10 cellular contexts compared by ENCODE assay signal in genomic region chr7:22561895-22562593, GRCh38.
DNase-seq lines count a peak whose midpoint lies in the region; ATAC-seq and TF ChIP-seq lines count a peak whose summit lies in the region.
"Had no signal": no experiment of that assay in that cellular context is flagged by ENCODE, and none has a peak within 500 bp of the region (broad histone marks: within the 10 kb centered on the region; RNA-seq: fewer than 3 reads in every experiment).

No MANE protein-coding gene starts in this region.

- H3K9me3 ChIP-seq in SK-N-SH (no peaks in the 10 kb centered on the region), uterus (no peaks in the 10 kb centered on the region)
- H3K9me3 ChIP-seq: neutrophil, tibial nerve had no signal

- POLR2A ChIA-PET in SK-N-SH (lab: Yijun Ruan, JAX), result no interaction called here

- H3K9ac ChIP-seq in SK-N-SH, result peak overlapping the region; percentile 39; the same call in 1 of the 2 replicates

- peak overlapping the region in 1 of 2 donors; percentile 78 for H3K27ac Mint-ChIP-seq in natural killer cell treated with Interleukin-12 subunit alpha and Interleukin-12 subunit beta and Interleukin-15 and Interleukin-18, amount 100 ng/mL, for 72 hours
- no peak overlapping the region for H3K27ac Mint-ChIP-seq in natural killer cell

- ATAC-seq in natural killer cell treated with Interleukin-12 subunit alpha and Interleukin-12 subunit beta and Interleukin-15 and Interleukin-18, amount 100 ng/mL, for 72 hours, result no peak
- ATAC-seq in natural killer cell, result no peak

- H3K4me1 ChIP-seq in SK-N-SH (ENCODE audit: control insufficient read depth in 1 of 2, insufficient read depth in 2 of 2, low read depth in 1 of 2, low read length in 1 of 2) (peaks cover 4 to 28% of the 10 kb centered on the region in 2 experiments; a peak in 2 of 4 replicates), uterus (peaks cover 0 to 5% of the 10 kb centered on the region in 2 donors)

- TF ChIP-seq CTCF in natural killer cell (IDR thresholded peaks at IDR 0.05) (no peak), SK-N-SH (IDR thresholded peaks at IDR 0.05) (no peak), uterus (IDR thresholded peaks at IDR 0.05) (no peak)

- H2AFZ ChIP-seq in SK-N-SH (ENCODE audit: low read depth), result no peak overlapping the region

- no peak for DNase-seq in natural killer cell treated with Interleukin-12 subunit alpha and Interleukin-12 subunit beta and Interleukin-15 and Interleukin-18, amount 100 ng/mL, for 72 hours (ENCODE audit: low spot score)
- DNase-seq in natural killer cell (no peak), SK-N-SH (no peak), iPS-NIHi7 (ENCODE audit: extremely low spot score) (peak; percentile 24), uterus (no peak), NCI-H2227 treated with DMSO at 0.1 percent for 48 hours (lab: John Stamatoyannopoulos, UW) (no peak)
- DNase-seq in stimulated activated CD8-positive, alpha-beta memory T cell treated with anti-CD3 and anti-CD28 coated beads, Interleukin-4, amount 100 ng/mL, for 48 hours, result no peak
- DNase-seq in stimulated activated CD4-positive, alpha-beta T cell treated with anti-CD3 and anti-CD28 coated beads, Interleukin-4, amount 100 ng/mL, for 4 hours, result no peak

- no peaks in the 10 kb centered on the region for H3K79me2 ChIP-seq in SK-N-SH (ENCODE audit: insufficient read depth)

- H3K27me3 ChIP-seq in SK-N-SH (ENCODE audit: insufficient read depth) (peaks cover 6% of the 10 kb centered on the region; the same call in 1 of the 2 replicates), uterus (no peaks in the 10 kb centered on the region)
- H3K27me3 ChIP-seq: tibial nerve had no signal

- peaks cover 21 to 23% of the 10 kb centered on the region in 2 donors for H3K27me3 Mint-ChIP-seq in natural killer cell treated with Interleukin-12 subunit alpha and Interleukin-12 subunit beta and Interleukin-15 and Interleukin-18, amount 100 ng/mL, for 72 hours
- H3K27me3 Mint-ChIP-seq in natural killer cell (ENCODE audit: low read depth in 2 of 2), result peaks cover 17 to 39% of the 10 kb centered on the region in 2 donors

- TF ChIP-seq POLR2A in uterus (IDR thresholded peaks at IDR 0.05), result no peak

- H3K9me3 Mint-ChIP-seq in natural killer cell treated with Interleukin-12 subunit alpha and Interleukin-12 subunit beta and Interleukin-15 and Interleukin-18, amount 100 ng/mL, for 72 hours, result no peaks in the 10 kb centered on the region
- no peaks in the 10 kb centered on the region for H3K9me3 Mint-ChIP-seq in natural killer cell

- WGBS in SK-N-SH (ENCODE audit: low lambda C conversion rate), result 54% methylated on average over 5 of the region's 5 CpGs

- no peaks in the 10 kb centered on the region for H3K9me2 ChIP-seq in SK-N-SH

- H3K4me3 Mint-ChIP-seq in natural killer cell treated with Interleukin-12 subunit alpha and Interleukin-12 subunit beta and Interleukin-15 and Interleukin-18, amount 100 ng/mL, for 72 hours, result peak overlapping the region; percentile 83
- H3K4me3 Mint-ChIP-seq in natural killer cell, result no peak overlapping the region

- H3K4me1 Mint-ChIP-seq in natural killer cell treated with Interleukin-12 subunit alpha and Interleukin-12 subunit beta and Interleukin-15 and Interleukin-18, amount 100 ng/mL, for 72 hours (ENCODE audit: low read depth in 2 of 2), result peaks cover 28 to 46% of the 10 kb centered on the region in 2 donors
- H3K4me1 Mint-ChIP-seq in natural killer cell, result peaks cover 6 to 9% of the 10 kb centered on the region in 2 donors

- TF ChIP-seq RAD21 in SK-N-SH (IDR thresholded peaks at IDR 0.05; ENCODE audit: low read length), result no peak

- CTCF ChIA-PET in SK-N-SH (lab: Yijun Ruan, JAX), result interaction anchor here (0.7 to 13.3 kb wide), 6 partner anchors 10 to 523 kb away, joined by 3 to 268 read pairs (median 20); no protein-coding TSS in a partner anchor

- H3K27ac ChIP-seq in SK-N-SH (ENCODE audit: low read depth in 2 of 2, low read length in 1 of 2) (peak overlapping the region; percentile 88 to 89; a peak in 3 of 4 replicates), uterus (peak overlapping the region; percentile 18 to 65)
- H3K27ac ChIP-seq: neutrophil had no signal

- H3K36me3 Mint-ChIP-seq in natural killer cell treated with Interleukin-12 subunit alpha and Interleukin-12 subunit beta and Interleukin-15 and Interleukin-18, amount 100 ng/mL, for 72 hours, result no peaks in the 10 kb centered on the region
- H3K36me3 Mint-ChIP-seq in natural killer cell, result no peaks in the 10 kb centered on the region

- H3K4me3 ChIP-seq in SK-N-SH (ENCODE audit: low read depth in 2 of 2, low read length in 1 of 2) (peak overlapping the region in 1 of 2 experiments; percentile 16; a peak in 1 of 4 replicates), uterus (no peak overlapping the region)

- intact Hi-C loops in natural killer cell (cut with micrococcal nuclease) (loop anchor here (2.0 kb wide), 2 partner anchors 165 to 221 kb away; partner anchors contain the start of gene IL6), uterus (cut with DNase I; ENCODE audit: low total_unique reads) (loop anchor here (10.0 kb wide), 1 partner anchor 163 kb away; the partner anchor contains the start of gene IL6)

- H4K20me1 ChIP-seq in SK-N-SH (ENCODE audit: insufficient read depth), result no peaks in the 10 kb centered on the region

- H3F3A ChIP-seq in SK-N-SH (replicated peaks; ENCODE audit: insufficient read depth), result peaks cover 36% of the 10 kb centered on the region

- no peak for TF ChIP-seq EP300 in SK-N-SH (IDR thresholded peaks at IDR 0.05; ENCODE audit: borderline replicate concordance in 1 of 2, low read depth in 1 of 2, low read length in 1 of 2)

- H3K4me2 ChIP-seq in SK-N-SH, result peak overlapping the region; percentile 56; the same call in 1 of the 2 replicates

- H3K36me3 ChIP-seq in SK-N-SH (replicated peaks in 1 of 2; ENCODE audit: control insufficient read depth in 1 of 2, insufficient read depth in 2 of 2, low read length in 1 of 2) (no peaks in the 10 kb centered on the region), uterus (no peaks in the 10 kb centered on the region)
- H3K36me3 ChIP-seq: neutrophil, tibial nerve had no signal

TF ChIP-seq in SK-N-SH, 30 proteins besides CTCF, POLR2A, EP300 and RAD21 (continues in another document):
- no peak for TF ChIP-seq RXRA (IDR thresholded peaks at IDR 0.05; ENCODE audit: borderline replicate concordance, low read depth)
- no peak for TF ChIP-seq ZBTB33 (IDR thresholded peaks at IDR 0.05; ENCODE audit: borderline replicate concordance, low read depth)
- TF ChIP-seq MAX (IDR thresholded peaks at IDR 0.05; ENCODE audit: low read depth), result no peak
- TF ChIP-seq FOXJ3 (CRISPR knock-in tag; IDR thresholded peaks at IDR 0.05), result no peak
- no peak for TF ChIP-seq IRF3 (IDR thresholded peaks at IDR 0.05; ENCODE audit: low read depth, low read length)
- TF ChIP-seq PBX3 (IDR thresholded peaks at IDR 0.05), result no peak
